In the genomic region with DNA sequence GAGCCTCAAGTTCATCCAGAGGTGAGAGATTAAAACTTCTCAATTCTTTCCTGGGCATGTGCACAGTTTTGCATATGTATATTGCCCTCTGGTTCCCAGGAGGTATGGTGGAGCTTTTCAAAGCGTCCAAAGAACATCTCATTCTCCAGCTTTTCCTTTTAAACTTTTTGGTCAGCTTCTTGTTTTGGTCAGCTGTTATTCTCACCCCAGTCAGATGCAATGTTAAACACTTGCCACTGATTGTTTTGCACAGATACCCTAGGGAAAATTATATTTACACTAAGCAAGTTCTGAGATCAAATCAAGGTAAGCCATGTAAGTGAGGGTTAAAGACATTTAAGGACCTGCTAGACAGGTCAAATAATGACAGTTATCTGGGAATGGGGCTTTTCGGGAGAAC, we compare ENCODE assay signal across 10 cellular contexts.
"Had no signal": no experiment of that assay in that cellular context is flagged by ENCODE, and none has a peak within 500 bp of the region (broad histone marks: within the 10 kb centered on the region; RNA-seq: fewer than 3 reads in every experiment).

No MANE protein-coding gene starts in this region.

- FAIRE-seq: HepG2 had no signal

- H3K27ac ChIP-seq: GM23248, HL-60 had no signal

- H2AFZ ChIP-seq: GM23248 had no signal

- H3K9me3 ChIP-seq: HAP-1 had no signal

- H3K9ac ChIP-seq: GM23248 had no signal

- DNase-seq: GM23248, GOT3, H7, HFFc6, Kasumi-1, KG1 had no signal

- H3K4me1 ChIP-seq: HAP-1 had no signal

- H3K4me3 ChIP-seq: GM23248, HAP-1 had no signal

- ATAC-seq: HCT116, HepG2 had no signal

- H3K36me3 ChIP-seq: HAP-1 had no signal
